ENCODE assay signal across 19 cellular contexts in the genomic region with DNA sequence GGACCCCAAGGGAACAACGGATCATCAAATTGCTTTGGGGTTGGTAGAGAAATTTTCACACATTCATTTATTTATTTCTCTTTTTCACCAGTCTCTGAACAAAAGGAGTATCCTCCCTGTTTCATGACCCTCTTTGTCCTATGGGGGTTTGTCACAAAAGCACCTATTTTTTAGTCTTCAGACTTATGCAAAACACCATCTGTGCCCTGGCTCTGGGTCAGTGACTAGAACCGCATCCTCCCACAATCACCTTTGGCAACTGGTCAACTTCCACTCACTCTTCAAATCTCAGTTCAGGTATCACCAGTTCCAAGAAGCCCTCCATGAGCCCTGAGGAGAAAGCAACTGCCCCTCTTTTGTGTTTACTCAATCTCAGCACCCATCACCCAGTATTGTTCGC.
"Had no signal": no experiment of that assay in that cellular context is flagged by ENCODE, and none has a peak within 500 bp of the region (broad histone marks: within the 10 kb centered on the region; RNA-seq: fewer than 3 reads in every experiment).

No MANE protein-coding gene starts in this region.

- DNase-seq: activated CD4-positive, alpha-beta T cell treated with anti-CD3 and anti-CD28 coated beads, Interleukin-2, amount 50 U/mL, for 48 hours; activated CD8-positive, alpha-beta memory T cell treated with anti-CD3 and anti-CD28 coated beads, Interleukin-2, amount 10 ng/mL, durations not matched to agents 7 days and 5 days; activated effector memory CD4-positive, alpha-beta T cell treated with Interleukin-2 at 50 U/mL for 16 hours; activated T-cell treated with anti-CD3 and anti-CD28 coated beads, Interleukin-2, amount 50 U/mL, for 24 hours; amniotic stem cell; left colon; midbrain; right lobe of liver; stimulated activated CD4-positive, alpha-beta T cell treated with anti-CD3 and anti-CD28 coated beads, Interleukin-4, amount 100 ng/mL, for 4 hours; stimulated activated CD8-positive, alpha-beta memory T cell treated with anti-CD3 and anti-CD28 coated beads, Interleukin-4, amount 100 ng/mL, for 48 hours; stimulated activated naive CD8-positive, alpha-beta T cell treated with anti-CD3 and anti-CD28 coated beads, Interleukin-15, Interleukin-2, amounts not matched to agents 100 U/mL and 50 U/mL, for 24 hours; upper lobe of right lung had no signal

- H3K36me3 Mint-ChIP-seq: activated CD8-positive, alpha-beta memory T cell treated with anti-CD3 and anti-CD28 coated beads, Interleukin-2, amount 10 ng/mL, durations not matched to agents 7 days and 5 days; activated naive CD4-positive, alpha-beta T cell treated with anti-CD3 and anti-CD28 coated beads, Interleukin-2, amount 50 U/mL, for 24 hours had no signal

- H3K27ac ChIP-seq: coronary artery, right lobe of liver, upper lobe of right lung, VCaP had no signal

- H3K9me3 ChIP-seq: right lobe of liver, upper lobe of right lung had no signal

- H3K36me3 ChIP-seq: right lobe of liver, upper lobe of right lung had no signal

- H3K4me1 ChIP-seq: right lobe of liver, upper lobe of right lung had no signal

- H3K4me3 Mint-ChIP-seq: activated CD8-positive, alpha-beta memory T cell treated with anti-CD3 and anti-CD28 coated beads, Interleukin-2, amount 10 ng/mL, durations not matched to agents 7 days and 5 days; activated naive CD4-positive, alpha-beta T cell treated with anti-CD3 and anti-CD28 coated beads, Interleukin-2, amount 50 U/mL, for 24 hours; activated T-cell treated with anti-CD3 and anti-CD28 coated beads, Interleukin-2, amount 50 U/mL, for 24 hours; neural crest cell had no signal

- H3K4me1 Mint-ChIP-seq: activated CD8-positive, alpha-beta memory T cell treated with anti-CD3 and anti-CD28 coated beads, Interleukin-2, amount 10 ng/mL, durations not matched to agents 7 days and 5 days; activated naive CD4-positive, alpha-beta T cell treated with anti-CD3 and anti-CD28 coated beads, Interleukin-2, amount 50 U/mL, for 24 hours; neural crest cell had no signal

- H3K4me3 ChIP-seq: coronary artery, lung, right lobe of liver, smooth muscle cell, upper lobe of right lung had no signal

- H3K27me3 Mint-ChIP-seq: activated naive CD4-positive, alpha-beta T cell treated with anti-CD3 and anti-CD28 coated beads, Interleukin-2, amount 50 U/mL, for 24 hours had no signal

- H3K9me3 Mint-ChIP-seq: activated naive CD4-positive, alpha-beta T cell treated with anti-CD3 and anti-CD28 coated beads, Interleukin-2, amount 50 U/mL, for 24 hours; neural crest cell had no signal

- ATAC-seq: activated CD8-positive, alpha-beta memory T cell treated with anti-CD3 and anti-CD28 coated beads, Interleukin-2, amount 10 ng/mL, durations not matched to agents 7 days and 5 days; esophagus mucosa; left colon; right lobe of liver; stimulated activated naive CD8-positive, alpha-beta T cell treated with anti-CD3 and anti-CD28 coated beads, Interleukin-15, Interleukin-2, amounts not matched to agents 100 U/mL and 50 U/mL, for 24 hours; upper lobe of right lung had no signal

- H3K27ac Mint-ChIP-seq: activated CD8-positive, alpha-beta memory T cell treated with anti-CD3 and anti-CD28 coated beads, Interleukin-2, amount 10 ng/mL, durations not matched to agents 7 days and 5 days; activated naive CD4-positive, alpha-beta T cell treated with anti-CD3 and anti-CD28 coated beads, Interleukin-2, amount 50 U/mL, for 24 hours; activated T-cell treated with anti-CD3 and anti-CD28 coated beads, Interleukin-2, amount 50 U/mL, for 24 hours had no signal

- H3K27me3 ChIP-seq: right lobe of liver, upper lobe of right lung had no signal
